In genomic region chr10:103367782-103368518, GRCh38 we compare ENCODE assay signal across 1 cellular context.
TF ChIP-seq lines count a peak whose summit lies in the region.

Gene TAF5, plus strand, starts transcription at chr10:103367976. Its CDS starts 14 bp downstream, at chr10:103367990.

TF ChIP-seq in HepG2, 621 proteins besides CTCF, POLR2A, EP300 and RAD21 (continued from another document and continues in another):
- no peak; the same call in 1 of the 2 replicates for TF ChIP-seq ZNF142 (CRISPR knock-in tag; IDR thresholded peaks at IDR 0.05)
- peak; percentile 60 for TF ChIP-seq IKZF5 (CRISPR knock-in tag; IDR thresholded peaks at IDR 0.05)
- TF ChIP-seq PPARG (CRISPR knock-in tag; conservative IDR thresholded peaks at IDR 0.05): no peak; the same call in 1 of the 2 replicates
- peak; percentile 96 for TF ChIP-seq ZNF776 (CRISPR knock-in tag; IDR thresholded peaks at IDR 0.05)
- TF ChIP-seq ZBTB2 (CRISPR knock-in tag; IDR thresholded peaks at IDR 0.05; ENCODE audit: low read depth): peak; percentile 43; the same call in 1 of the 2 replicates
- TF ChIP-seq HNF4A (CRISPR knock-in tag; IDR thresholded peaks at IDR 0.05): no peak
- TF ChIP-seq ZBTB26 (CRISPR knock-in tag; IDR thresholded peaks at IDR 0.05; ENCODE audit: borderline replicate concordance): peak; percentile 84; the same call in 1 of the 2 replicates
- no peak for TF ChIP-seq STAG1 (CRISPR knock-in tag; IDR thresholded peaks at IDR 0.05)
- no peak for TF ChIP-seq SMYD3 (CRISPR knock-in tag; IDR thresholded peaks at IDR 0.05)
- no peak for TF ChIP-seq ATF7 (IDR thresholded peaks at IDR 0.05)
- no peak for TF ChIP-seq ATF7 (CRISPR knock-in tag; IDR thresholded peaks at IDR 0.05)
- TF ChIP-seq ZNF468 (CRISPR knock-in tag; IDR thresholded peaks at IDR 0.05): no peak; the same call in 1 of the 2 replicates
- no peak for TF ChIP-seq ARNT (IDR thresholded peaks at IDR 0.05)
- TF ChIP-seq DMTF1 (CRISPR knock-in tag; IDR thresholded peaks at IDR 0.05): no peak
- TF ChIP-seq HNRNPLL (IDR thresholded peaks at IDR 0.05; ENCODE audit: low read depth, low read length, poor library complexity, severe bottlenecking): peak; percentile 68
- peak; percentile 92 for TF ChIP-seq POGK (CRISPR knock-in tag; conservative IDR thresholded peaks at IDR 0.05)
- peak; percentile 63 for TF ChIP-seq SMAD3 (CRISPR knock-in tag; IDR thresholded peaks at IDR 0.05)
- TF ChIP-seq TEAD3 (CRISPR knock-in tag; optimal IDR thresholded peaks at IDR 0.05; ENCODE audit: borderline replicate concordance): peak; percentile 54
- TF ChIP-seq ATF6 (CRISPR knock-in tag; conservative IDR thresholded peaks at IDR 0.05): peak; percentile 68; the same call in 1 of the 2 replicates
- peak; percentile 85 for TF ChIP-seq ZBTB38 (CRISPR knock-in tag; IDR thresholded peaks at IDR 0.05)
- TF ChIP-seq REXO4 (CRISPR knock-in tag; IDR thresholded peaks at IDR 0.05; ENCODE audit: borderline replicate concordance): peak; percentile 89; the same call in 1 of the 2 replicates
- peak; percentile 87; the same call in 1 of the 2 replicates for TF ChIP-seq ZFP82 (CRISPR knock-in tag; IDR thresholded peaks at IDR 0.05; ENCODE audit: borderline replicate concordance)
- TF ChIP-seq KDM4B (CRISPR knock-in tag; IDR thresholded peaks at IDR 0.05): peak; percentile 30; the same call in 1 of the 2 replicates
- TF ChIP-seq SRF (IDR thresholded peaks at IDR 0.05; ENCODE audit: low read depth, low read length): peak; percentile 49; the same call in 1 of the 2 replicates
- TF ChIP-seq ZNF460 (CRISPR knock-in tag; IDR thresholded peaks at IDR 0.05; ENCODE audit: borderline replicate concordance): no peak
- no peak for TF ChIP-seq ADNP (CRISPR knock-in tag; IDR thresholded peaks at IDR 0.05)
- TF ChIP-seq ZNF501 (CRISPR knock-in tag; IDR thresholded peaks at IDR 0.05): peak; percentile 80
- peak; percentile 63 for TF ChIP-seq MED1 (CRISPR knock-in tag; IDR thresholded peaks at IDR 0.05)
- TF ChIP-seq ZNF230 (CRISPR knock-in tag; IDR thresholded peaks at IDR 0.05): no peak
- TF ChIP-seq ZNF609 (CRISPR knock-in tag; IDR thresholded peaks at IDR 0.05; ENCODE audit: borderline replicate concordance): no peak
- TF ChIP-seq SMARCC2 (IDR thresholded peaks at IDR 0.05): no peak
- peak; percentile 47; the same call in 1 of the 2 replicates for TF ChIP-seq DDIT3 (CRISPR knock-in tag; IDR thresholded peaks at IDR 0.05)
- peak; percentile 94 for TF ChIP-seq ZNF446 (CRISPR knock-in tag; IDR thresholded peaks at IDR 0.05)
- no peak for TF ChIP-seq TBX3 (IDR thresholded peaks at IDR 0.05; ENCODE audit: borderline replicate concordance)
- no peak for TF ChIP-seq FOXM1 (CRISPR knock-in tag; IDR thresholded peaks at IDR 0.05)
- TF ChIP-seq ELF4 (CRISPR knock-in tag; IDR thresholded peaks at IDR 0.05; ENCODE audit: borderline replicate concordance): no peak
- TF ChIP-seq ZFYVE20 (CRISPR knock-in tag; IDR thresholded peaks at IDR 0.05; ENCODE audit: borderline replicate concordance, low read depth): no peak
- peak; percentile 82 for TF ChIP-seq SP4 (CRISPR knock-in tag; IDR thresholded peaks at IDR 0.05)
- no peak for TF ChIP-seq SRSF4 (IDR thresholded peaks at IDR 0.05; ENCODE audit: low read depth, low read length, poor library complexity, severe bottlenecking)
- no peak for TF ChIP-seq TCF7L2 (IDR thresholded peaks at IDR 0.05; ENCODE audit: low read depth, low read length)
- TF ChIP-seq ZNF619 (CRISPR knock-in tag; IDR thresholded peaks at IDR 0.05): peak; percentile 51; the same call in 1 of the 2 replicates
- TF ChIP-seq ZZZ3 (CRISPR knock-in tag; IDR thresholded peaks at IDR 0.05; ENCODE audit: borderline replicate concordance): no peak
